7 cellular contexts compared by ENCODE assay signal in genomic region chr16:88470696-88471095, GRCh38. TPM values are rescaled to one million over a fixed set of nuclear protein-coding genes. Genes with fewer than 3 reads are reported as not detected.
DNase-seq lines count a peak whose midpoint lies in the region; ATAC-seq, FAIRE-seq and TF ChIP-seq lines count a peak whose summit lies in the region.
"Not testable (repeated sequence)": the region's sequence is repeated elsewhere in the genome, so short reads cannot be mapped to it uniquely, and the experiment has no call there.

No MANE protein-coding gene starts in this region.

- H3K27ac Mint-ChIP-seq in CD4-positive, alpha-beta T cell, result peak overlapping the region; percentile 92
- peak overlapping the region; percentile 90 to 94 for H3K27ac Mint-ChIP-seq in effector memory CD8-positive, alpha-beta T cell
- peak overlapping the region; percentile 84 for H3K27ac Mint-ChIP-seq in stimulated activated effector memory CD8-positive, alpha-beta T cell treated with anti-CD3 and anti-CD28 coated beads, Interleukin-12 subunit alpha, Interleukin-12 subunit beta, amount 100 ng/mL, for 72 hours

- CTCF ChIA-PET in CD4-positive, alpha-beta T cell (lab: Charles Lee); K562 (lab: Yijun Ruan, JAX; ENCODE audit: low intra/inter-chr PET ratio): not testable (repeated sequence)

- not testable (repeated sequence) for H3K4me3 ChIP-seq in NT2/D1 (ENCODE audit: insufficient read length, low read depth); K562

- 83% methylated on average over 11 of the region's 24 CpGs for WGBS in K562 (ENCODE audit: insufficient coverage, low coverage, missing lambda C conversion rate)

- not testable (repeated sequence) for H3K36me3 Mint-ChIP-seq in CD4-positive, alpha-beta T cell (ENCODE audit: low read depth)
- peaks cover 75% of the 10 kb centered on the region for H3K36me3 Mint-ChIP-seq in effector memory CD8-positive, alpha-beta T cell (ENCODE audit: insufficient read depth)
- H3K36me3 Mint-ChIP-seq in stimulated activated effector memory CD8-positive, alpha-beta T cell treated with anti-CD3 and anti-CD28 coated beads, Interleukin-12 subunit alpha, Interleukin-12 subunit beta, amount 100 ng/mL, for 72 hours, result peaks cover 14% of the 10 kb centered on the region

- H3K9me3 Mint-ChIP-seq in CD4-positive, alpha-beta T cell; effector memory CD8-positive, alpha-beta T cell; stimulated activated effector memory CD8-positive, alpha-beta T cell treated with anti-CD3 and anti-CD28 coated beads, Interleukin-12 subunit alpha, Interleukin-12 subunit beta, amount 100 ng/mL, for 72 hours: not testable (repeated sequence)

- TF ChIP-seq EP300 in K562 (IDR thresholded peaks at IDR 0.05; ENCODE audit: low read length), result not testable (repeated sequence)

- FAIRE-seq in K562 (lab: Jason Lieb, UNC), result not testable (repeated sequence)

- not testable (repeated sequence) for TF ChIP-seq CTCF in CD4-positive, alpha-beta T cell (IDR thresholded peaks at IDR 0.05); K562 (IDR thresholded peaks at IDR 0.05 in 2 of 3, conservative IDR thresholded peaks at IDR 0.05 in 1 of 3; ENCODE audit: insufficient read depth in 2 of 3, low read depth in 1 of 3, low read length in 3 of 3)

- TF ChIP-seq RAD21 in K562 (CRISPR knock-in tag; conservative IDR thresholded peaks at IDR 0.05 in 1 of 2, IDR thresholded peaks at IDR 0.05 in 1 of 2), result not testable (repeated sequence)

- ATAC-seq in CD4-positive, alpha-beta T cell (ENCODE audit: poor library complexity), result peak; percentile 44
- ATAC-seq in K562; stimulated activated effector memory CD8-positive, alpha-beta T cell treated with anti-CD3 and anti-CD28 coated beads, Interleukin-12 subunit alpha, Interleukin-12 subunit beta, amount 100 ng/mL, for 72 hours: not testable (repeated sequence)
- peak; percentile 30 for ATAC-seq in effector memory CD8-positive, alpha-beta T cell (replicated peaks)

- peak overlapping the region; percentile 42 for H3K4me3 Mint-ChIP-seq in CD4-positive, alpha-beta T cell
- H3K4me3 Mint-ChIP-seq in effector memory CD8-positive, alpha-beta T cell, result peak overlapping the region; percentile 48 to 61
- not testable (repeated sequence) for H3K4me3 Mint-ChIP-seq in stimulated activated effector memory CD8-positive, alpha-beta T cell treated with anti-CD3 and anti-CD28 coated beads, Interleukin-12 subunit alpha, Interleukin-12 subunit beta, amount 100 ng/mL, for 72 hours

- TF ChIP-seq POLR2A in K562 (conservative IDR thresholded peaks at IDR 0.05), result not testable (repeated sequence)

- DNase-seq in CD4-positive, alpha-beta T cell, result peak in 2 of 10 experiments; percentile 52 to 70
- not testable (repeated sequence) for DNase-seq in NT2/D1 (ENCODE audit: low read depth, low spot score); K562 (ENCODE audit: extremely low read depth in 1 of 4, low spot score in 3 of 4); effector memory CD8-positive, alpha-beta T cell; stimulated activated effector memory CD8-positive, alpha-beta T cell treated with anti-CD3 and anti-CD28 coated beads, Interleukin-12 subunit alpha, Interleukin-12 subunit beta, amount 100 ng/mL, for 72 hours (ENCODE audit: low spot score in 2 of 2)
- peak; percentile 49 for DNase-seq in T-helper 9 cell
- DNase-seq in activated T-cell treated with anti-CD3 and anti-CD28 coated beads, Interleukin-2, amount 50 U/mL, for 1 hour, result peak; percentile 56

- H3K79me2 ChIP-seq in K562 (ENCODE audit: control insufficient read depth, insufficient read depth, low read length), result peaks cover 96% of the 10 kb centered on the region

- H3K27me3 ChIP-seq in CD4-positive, alpha-beta T cell (ENCODE audit: control insufficient read depth, insufficient read depth, low read length); NT2/D1 (ENCODE audit: insufficient read depth, insufficient read length); K562 (ENCODE audit: control insufficient read depth in 2 of 2, insufficient read depth in 2 of 2, low read length in 2 of 2): not testable (repeated sequence)

- peaks cover 55% of the 10 kb centered on the region for H3K4me1 Mint-ChIP-seq in CD4-positive, alpha-beta T cell (ENCODE audit: low read depth)
- peaks cover 36 to 37% of the 10 kb centered on the region in 2 donors for H3K4me1 Mint-ChIP-seq in effector memory CD8-positive, alpha-beta T cell (ENCODE audit: low read depth in 2 of 2)
- H3K4me1 Mint-ChIP-seq in stimulated activated effector memory CD8-positive, alpha-beta T cell treated with anti-CD3 and anti-CD28 coated beads, Interleukin-12 subunit alpha, Interleukin-12 subunit beta, amount 100 ng/mL, for 72 hours, result peaks cover 56% of the 10 kb centered on the region

- H3K27ac ChIP-seq in CD4-positive, alpha-beta T cell (ENCODE audit: low read depth, low read length), result peak overlapping the region; percentile 24
- not testable (repeated sequence) for H3K27ac ChIP-seq in K562 (ENCODE audit: extremely low read depth, low read depth, low read length)

- not testable (repeated sequence) for H3K4me2 ChIP-seq in K562 (ENCODE audit: insufficient read depth, low read length)

- H3K9me3 ChIP-seq in CD4-positive, alpha-beta T cell (ENCODE audit: control insufficient read depth, low read length); NT2/D1 (ENCODE audit: insufficient read depth, low read length); K562 (replicated peaks; ENCODE audit: control insufficient read depth, insufficient read depth, low read depth, low read length): not testable (repeated sequence)

- not testable (repeated sequence) for H3K27me3 Mint-ChIP-seq in CD4-positive, alpha-beta T cell; effector memory CD8-positive, alpha-beta T cell

- POLR2A ChIA-PET in CD4-positive, alpha-beta T cell (lab: Charles Lee), result interaction anchor here (0.9 to 1.7 kb wide), 3 partner anchors 15 to 387 kb away, joined by 3 to 7 read pairs (median 3); partner anchors contain the start of gene ZFPM1
- POLR2A ChIA-PET in K562 (lab: Yijun Ruan, JAX), result not testable (repeated sequence)

- not testable (repeated sequence) for H3K36me3 ChIP-seq in NT2/D1 (ENCODE audit: insufficient read depth, insufficient read length, low read length)
- peaks cover 54% of the 10 kb centered on the region; the same call in 2 of the 3 replicates for H3K36me3 ChIP-seq in K562 (ENCODE audit: control insufficient read depth, insufficient read depth, low read length)

- in situ Hi-C loops in K562 (cut with MboI), result not testable (repeated sequence)

- not testable (repeated sequence) for H3K9me1 ChIP-seq in K562 (ENCODE audit: control insufficient read depth, insufficient read depth, low read length)

- peaks cover 80% of the 10 kb centered on the region for H4K20me1 ChIP-seq in K562 (replicated peaks; ENCODE audit: control insufficient read depth, insufficient read depth, low read length)

- BruUV-seq in K562 (replicated peaks; lab: Mats Ljungman, UMichigan), result not testable (repeated sequence)

- H3K9ac ChIP-seq in NT2/D1 (ENCODE audit: insufficient read length, low read depth), result peak overlapping the region; percentile 1
- not testable (repeated sequence) for H3K9ac ChIP-seq in K562 (ENCODE audit: insufficient read depth in 1 of 2, low read depth in 2 of 2, low read length in 2 of 2)

- intact Hi-C loops in CD4-positive, alpha-beta T cell (cut with DNase I, micrococcal nuclease); K562 (cut with micrococcal nuclease): not testable (repeated sequence)

- H3K4me1 ChIP-seq in NT2/D1 (ENCODE audit: insufficient read depth, insufficient read length) (peaks cover 34% of the 10 kb centered on the region), K562 (replicated peaks in 1 of 2; ENCODE audit: control insufficient read depth in 2 of 2, insufficient read depth in 2 of 2, low read length in 2 of 2) (peaks cover 64 to 99% of the 10 kb centered on the region in 2 experiments)

- not testable (repeated sequence) for H2AFZ ChIP-seq in K562 (ENCODE audit: low read depth, low read length)

TF ChIP-seq in K562, 482 proteins besides CTCF, POLR2A, EP300 and RAD21:
- TF ChIP-seq POLR2G (IDR thresholded peaks at IDR 0.05; ENCODE audit: low read depth, low read length) (peak; percentile 28; the same call in 1 of the 2 replicates), ZKSCAN1 (IDR thresholded peaks at IDR 0.05; ENCODE audit: low read depth, low read length) (0 out of 2 replicates have a peak, but pooled peaks have one; percentile 45)

RNA-seq across cellular contexts. Expression of gene ZFPM1, which starts 17.6 kb away (rescaled TPM):
- total RNA-seq in CD4-positive, alpha-beta T cell, result 10 to 100 TPM; 22.8 to 24.2 TPM
- 14.4 and 38.8 TPM in 2 replicates for total RNA-seq in K562 (2011; cell fraction: chromatin; rRNA removed; ENCODE audit: low replicate concordance)
- total RNA-seq in K562 (2011; cell fraction: nucleolus; rRNA removed), result 25.3 and 27.9 TPM in 2 replicates
- total RNA-seq in K562 (2011; cell fraction: nucleoplasm; rRNA removed), result 16.8 and 18.9 TPM in 2 replicates
- total RNA-seq in K562 (2014; rRNA removed), result 4.5 and 8.7 TPM in 2 replicates
- 0.26 and 0.47 TPM in 2 replicates for total RNA-seq in K562 (2014; rRNA removed; fragmentation: Illumina TruSeq; extraction: Trizol)
- 3.2 and 4.5 TPM in 2 replicates for total RNA-seq in K562 (2015; rRNA removed; fragmentation: Illumina TruSeq; extraction: Trizol)
- total RNA-seq in K562 (2021), result 32.7 and 35.9 TPM in 2 replicates
- polyA plus RNA-seq in K562 (2011; rRNA removed), result 0.88 and 1.4 TPM in 2 replicates
- polyA plus RNA-seq in K562 (2011; cell fraction: cytosol; rRNA removed), result 0.81 and 4.8 TPM in 2 replicates
- polyA plus RNA-seq in K562 (2011; cell fraction: nucleus; rRNA removed), result 3.4 and 13.6 TPM in 2 replicates
- polyA plus RNA-seq in K562 (2012), result 7.9 and 12.2 TPM in 2 replicates
- polyA plus RNA-seq in K562 (2014; fragmentation: Illumina TruSeq; extraction: Trizol), result 1.2 and 5.1 TPM in 2 replicates
- polyA plus RNA-seq in K562 (2014; fragmentation: Nextera tagmentation; extraction: Ambion mirVana), result under 1 TPM; 0.03 to 0.11 TPM
- 4.7 and 5.5 TPM in 2 replicates for polyA plus RNA-seq in K562 (2014; rRNA removed)
- 0.30 and 1.1 TPM in 2 replicates for polyA minus RNA-seq in K562 (2011; rRNA and poly(A)+ RNA removed)
- polyA minus RNA-seq in K562 (2011; cell fraction: cytosol; rRNA and poly(A)+ RNA removed), result 12.3 and 14.7 TPM in 2 replicates
- 7.7 and 10.1 TPM in 2 replicates for polyA minus RNA-seq in K562 (2011; cell fraction: nucleus; rRNA and poly(A)+ RNA removed)
